27 cellular contexts compared by ENCODE assay signal in the genomic region with DNA sequence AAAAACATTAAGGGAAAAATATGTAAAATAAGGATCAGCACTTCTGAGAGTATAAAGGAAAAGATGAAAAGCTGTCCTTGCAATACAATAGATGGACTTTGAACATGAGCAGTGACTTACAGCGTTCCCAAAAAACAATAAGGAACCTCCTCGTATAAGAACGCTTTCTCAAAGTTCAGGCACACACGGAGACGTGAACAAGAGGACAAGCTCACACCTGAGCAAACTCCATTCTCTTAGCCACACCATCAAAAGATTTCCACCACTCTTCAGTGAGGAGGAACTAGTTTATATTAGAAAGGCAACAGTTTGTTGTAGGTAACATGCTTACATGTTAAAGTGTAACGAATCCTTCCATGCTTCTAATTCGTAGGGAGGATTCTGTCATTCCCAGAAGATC.
"Had no signal": no experiment of that assay in that cellular context is flagged by ENCODE, and none has a peak within 500 bp of the region (broad histone marks: within the 10 kb centered on the region; RNA-seq: fewer than 3 reads in every experiment).

No MANE protein-coding gene starts in this region.

- H3K4me2 ChIP-seq: smooth muscle cell had no signal

- H3K36me3 Mint-ChIP-seq: activated naive CD4-positive, alpha-beta T cell treated with anti-CD3 and anti-CD28 coated beads, Interleukin-2, amount 50 U/mL, for 72 hours; naive B cell; stimulated activated naive B cell treated with anti-CD40 and anti-IgM and Interleukin-4, amounts not matched to agents 10 μg/mL and 1 μg/mL and 100 μg/mL, for 72 hours had no signal

- H3K27me3 ChIP-seq: gastroesophageal sphincter, ovary, sigmoid colon, tibial nerve had no signal

- H3K27ac Mint-ChIP-seq: activated T-cell treated with anti-CD3 and anti-CD28 coated beads, Interleukin-2, amount 50 U/mL, for 72 hours; naive B cell; nephron progenitor cell; stimulated activated naive B cell treated with anti-CD40 and anti-IgM and Interleukin-4, amounts not matched to agents 10 μg/mL and 1 μg/mL and 100 μg/mL, for 72 hours had no signal

- H3K4me1 Mint-ChIP-seq: naive B cell; stimulated activated naive B cell treated with anti-CD40 and anti-IgM and Interleukin-4, amounts not matched to agents 10 μg/mL and 1 μg/mL and 100 μg/mL, for 72 hours had no signal

- H3K9me3 ChIP-seq: gastroesophageal sphincter, left ventricle myocardium inferior, neutrophil, ovary, prostate gland, sigmoid colon, tibial nerve had no signal

- H3K36me3 ChIP-seq: gastroesophageal sphincter, left ventricle myocardium inferior, neutrophil, ovary, prostate gland, sigmoid colon, tibial nerve had no signal

- H3K27ac ChIP-seq: gastroesophageal sphincter, left ventricle myocardium inferior, neutrophil, ovary, sigmoid colon, tibial nerve, VCaP had no signal

- H3K4me3 ChIP-seq: gastroesophageal sphincter, left ventricle myocardium inferior, lung, ovary, prostate gland, sigmoid colon, smooth muscle cell, tibial nerve had no signal

- DNase-seq: activated CD4-positive, alpha-beta T cell treated with anti-CD3 and anti-CD28 coated beads for 4 hours; activated CD4-positive, alpha-beta T cell treated with anti-CD3 and anti-CD28 coated beads, Interleukin-2, amount 50 U/mL, for 4 hours; activated naive CD4-positive, alpha-beta T cell; activated T-cell treated with anti-CD3 and anti-CD28 coated beads for 4 hours; activated T-cell treated with anti-CD3 and anti-CD28 coated beads, Interleukin-2, amount 50 U/mL, for 72 hours; anterior cingulate cortex; cortex of kidney; head of caudate nucleus; hypothalamus; left ventricle myocardium inferior; naive B cell; nephron progenitor cell; ovary; retina; sigmoid colon; stimulated activated CD4-positive, alpha-beta T cell treated with anti-CD3 and anti-CD28 coated beads, Interleukin-1b, Interleukin-23, amount 100 ng/mL, for 48 hours; stimulated activated naive B cell treated with anti-CD40 and anti-IgM and Interleukin-4, amounts not matched to agents 10 μg/mL and 1 μg/mL and 100 μg/mL, for 72 hours had no signal

- H3K4me1 ChIP-seq: gastroesophageal sphincter, sigmoid colon, tibial nerve had no signal

- H3K9me3 Mint-ChIP-seq: activated naive CD4-positive, alpha-beta T cell treated with anti-CD3 and anti-CD28 coated beads, Interleukin-2, amount 50 U/mL, for 72 hours; activated T-cell treated with anti-CD3 and anti-CD28 coated beads, Interleukin-2, amount 50 U/mL, for 72 hours; stimulated activated naive B cell treated with anti-CD40 and anti-IgM and Interleukin-4, amounts not matched to agents 10 μg/mL and 1 μg/mL and 100 μg/mL, for 72 hours had no signal

- FAIRE-seq: TTC549, urothelium cell line had no signal

- ATAC-seq: activated naive CD4-positive, alpha-beta T cell treated with anti-CD3 and anti-CD28 coated beads, Interleukin-2, amount 50 U/mL, for 72 hours; activated T-cell treated with anti-CD3 and anti-CD28 coated beads, Interleukin-2, amount 50 U/mL, for 72 hours; gastroesophageal sphincter; stimulated activated naive B cell treated with anti-CD40 and anti-IgM and Interleukin-4, amounts not matched to agents 10 μg/mL and 1 μg/mL and 100 μg/mL, for 72 hours had no signal

- H3K4me3 Mint-ChIP-seq: activated T-cell treated with anti-CD3 and anti-CD28 coated beads, Interleukin-2, amount 50 U/mL, for 72 hours; naive B cell; nephron progenitor cell; stimulated activated naive B cell treated with anti-CD40 and anti-IgM and Interleukin-4, amounts not matched to agents 10 μg/mL and 1 μg/mL and 100 μg/mL, for 72 hours had no signal
